Comparison of ENCODE assay signal across 1 cellular context in genomic region chr1:212698467-212699103, GRCh38.
TF ChIP-seq lines count a peak whose summit lies in the region.

No MANE protein-coding gene starts in this region.

TF ChIP-seq in K562, 482 proteins besides CTCF, POLR2A, EP300 and RAD21 (continued from another document):
- TF ChIP-seq SPI1 (IDR thresholded peaks at IDR 0.05; ENCODE audit: borderline replicate concordance, low read depth, low read length) (no peak), MTF1 (CRISPR knock-in tag; IDR thresholded peaks at IDR 0.05; ENCODE audit: borderline replicate concordance) (no peak), ZFX (CRISPR knock-in tag; IDR thresholded peaks at IDR 0.05) (no peak), SETDB1 (IDR thresholded peaks at IDR 0.05; ENCODE audit: low read length) (no peak), CEBPZ (IDR thresholded peaks at IDR 0.05; ENCODE audit: borderline replicate concordance, low read depth, low read length) (no peak), XRCC5 (IDR thresholded peaks at IDR 0.05; ENCODE audit: low read depth, low read length) (no peak), GABPB1 (CRISPR knock-in tag; IDR thresholded peaks at IDR 0.05) (no peak), ARID3B (CRISPR knock-in tag; IDR thresholded peaks at IDR 0.05; ENCODE audit: borderline replicate concordance) (no peak), E2F4 (CRISPR knock-in tag; IDR thresholded peaks at IDR 0.05; ENCODE audit: low read depth) (0 out of 2 replicates have a peak, but pooled peaks have one; percentile 6), ETV5 (CRISPR knock-in tag; IDR thresholded peaks at IDR 0.05; ENCODE audit: low read depth) (no peak), CBX2 (IDR thresholded peaks at IDR 0.05; ENCODE audit: insufficient read depth, low read length, poor library complexity, severe bottlenecking) (peak; percentile 52), RUNX1 (IDR thresholded peaks at IDR 0.05; ENCODE audit: low read depth) (no peak), ZBTB34 (CRISPR knock-in tag; IDR thresholded peaks at IDR 0.05) (no peak), ZNF75A (CRISPR knock-in tag; IDR thresholded peaks at IDR 0.05) (no peak), E4F1 (CRISPR knock-in tag; IDR thresholded peaks at IDR 0.05; ENCODE audit: borderline replicate concordance) (no peak), CBFA2T3 (IDR thresholded peaks at IDR 0.05) (no peak), MLLT1 (IDR thresholded peaks at IDR 0.05) (no peak), CREBBP (IDR thresholded peaks at IDR 0.05; ENCODE audit: low read depth, low read length) (no peak), ASH1L (IDR thresholded peaks at IDR 0.05; ENCODE audit: borderline replicate concordance, low read depth, partially characterized antibody) (no peak), XRCC4 (IDR thresholded peaks at IDR 0.05; ENCODE audit: extremely low read depth, insufficient read depth, insufficient read length) (no peak), RBM15 (IDR thresholded peaks at IDR 0.05; ENCODE audit: insufficient read depth, low read length) (no peak)
- TF ChIP-seq, protein P1, sequence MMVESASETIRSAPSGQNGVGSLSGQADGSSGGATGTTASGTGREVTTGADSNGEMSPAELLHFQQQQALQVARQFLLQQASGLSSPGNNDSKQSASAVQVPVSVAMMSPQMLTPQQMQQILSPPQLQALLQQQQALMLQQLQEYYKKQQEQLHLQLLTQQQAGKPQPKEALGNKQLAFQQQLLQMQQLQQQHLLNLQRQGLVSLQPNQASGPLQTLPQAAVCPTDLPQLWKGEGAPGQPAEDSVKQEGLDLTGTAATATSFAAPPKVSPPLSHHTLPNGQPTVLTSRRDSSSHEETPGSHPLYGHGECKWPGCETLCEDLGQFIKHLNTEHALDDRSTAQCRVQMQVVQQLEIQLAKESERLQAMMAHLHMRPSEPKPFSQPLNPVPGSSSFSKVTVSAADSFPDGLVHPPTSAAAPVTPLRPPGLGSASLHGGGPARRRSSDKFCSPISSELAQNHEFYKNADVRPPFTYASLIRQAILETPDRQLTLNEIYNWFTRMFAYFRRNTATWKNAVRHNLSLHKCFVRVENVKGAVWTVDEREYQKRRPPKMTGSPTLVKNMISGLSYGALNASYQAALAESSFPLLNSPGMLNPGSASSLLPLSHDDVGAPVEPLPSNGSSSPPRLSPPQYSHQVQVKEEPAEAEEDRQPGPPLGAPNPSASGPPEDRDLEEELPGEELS (CRISPR knock-in tag; IDR thresholded peaks at IDR 0.05; ENCODE audit: borderline replicate concordance) = no peak
- TF ChIP-seq, protein P2, sequence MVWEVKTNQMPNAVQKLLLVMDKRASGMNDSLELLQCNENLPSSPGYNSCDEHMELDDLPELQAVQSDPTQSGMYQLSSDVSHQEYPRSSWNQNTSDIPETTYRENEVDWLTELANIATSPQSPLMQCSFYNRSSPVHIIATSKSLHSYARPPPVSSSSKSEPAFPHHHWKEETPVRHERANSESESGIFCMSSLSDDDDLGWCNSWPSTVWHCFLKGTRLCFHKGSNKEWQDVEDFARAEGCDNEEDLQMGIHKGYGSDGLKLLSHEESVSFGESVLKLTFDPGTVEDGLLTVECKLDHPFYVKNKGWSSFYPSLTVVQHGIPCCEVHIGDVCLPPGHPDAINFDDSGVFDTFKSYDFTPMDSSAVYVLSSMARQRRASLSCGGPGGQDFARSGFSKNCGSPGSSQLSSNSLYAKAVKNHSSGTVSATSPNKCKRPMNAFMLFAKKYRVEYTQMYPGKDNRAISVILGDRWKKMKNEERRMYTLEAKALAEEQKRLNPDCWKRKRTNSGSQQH (CRISPR knock-in tag; IDR thresholded peaks at IDR 0.05) = no peak
